8 cellular contexts compared by ENCODE assay signal in genomic region chr17:81551458-81552243, GRCh38. TPM values are rescaled to one million over a fixed set of nuclear protein-coding genes. Genes with fewer than 3 reads are reported as not detected.
DNase-seq lines count a peak whose midpoint lies in the region.

No MANE protein-coding gene starts in this region.

- no peaks in the 10 kb centered on the region for H3K9me3 ChIP-seq in HUES6 (ENCODE audit: control insufficient read depth, insufficient read depth, low read depth, low read length)
- no peaks in the 10 kb centered on the region for H3K9me3 ChIP-seq in skeletal muscle tissue (ENCODE audit: control insufficient read depth in 3 of 3, low read length in 3 of 3)

- H3K27ac ChIP-seq in HUES6 (ENCODE audit: low read depth, low read length): peak overlapping the region; percentile 52; the same call in 1 of the 2 replicates
- H3K27ac ChIP-seq in skeletal muscle tissue (ENCODE audit: low read depth, low read length): peak overlapping the region; percentile 65

- peak overlapping the region; percentile 91 for H3K4me3 ChIP-seq in HUES6 (ENCODE audit: low read depth, low read length)
- H3K4me3 ChIP-seq in skeletal muscle tissue (ENCODE audit: low read length in 3 of 3): peak overlapping the region; percentile 67 to 88 (median 79)

- intact Hi-C loops in activated CD4-positive, alpha-beta T cell treated with anti-CD3 and anti-CD28 coated beads, Interleukin-2, amount 10 ng/mL, durations not matched to agents 24 days and 14 days (cut with micrococcal nuclease): loop anchor here (2.0 to 5.0 kb wide), 4 partner anchors 39 to 299 kb away; partner anchors contain the start of genes ACTG1 and MRPL12

- H3K4me3 Mint-ChIP-seq in activated CD4-positive, alpha-beta T cell treated with anti-CD3 and anti-CD28 coated beads, Interleukin-2, amount 10 ng/mL, durations not matched to agents 24 days and 14 days: peak overlapping the region; percentile 91
- H3K4me3 Mint-ChIP-seq in activated naive CD8-positive, alpha-beta T cell: peak overlapping the region; percentile 90

- DNase-seq in activated CD4-positive, alpha-beta T cell treated with anti-CD3 and anti-CD28 coated beads, Interleukin-2, amount 10 ng/mL, durations not matched to agents 24 days and 14 days: peak; percentile 77
- no peak for DNase-seq in activated CD4-positive, alpha-beta T cell treated with anti-CD3 and anti-CD28 coated beads, Interleukin-2, amount 50 U/mL, for 1 hour
- DNase-seq in hepatic stellate cell (ENCODE audit: low spot score) (peak; percentile 56), NCI-H2107 treated with DMSO at 0.1 percent for 48 hours (lab: John Stamatoyannopoulos, UW; ENCODE audit: unreplicated experiment) (no peak), COLO829 (ENCODE audit: low spot score) (no peak)

- peaks cover 23% of the 10 kb centered on the region for H3K36me3 Mint-ChIP-seq in activated CD4-positive, alpha-beta T cell treated with anti-CD3 and anti-CD28 coated beads, Interleukin-2, amount 10 ng/mL, durations not matched to agents 24 days and 14 days (ENCODE audit: low read depth)
- H3K36me3 Mint-ChIP-seq in activated naive CD8-positive, alpha-beta T cell: no peaks in the 10 kb centered on the region

- peaks cover 24% of the 10 kb centered on the region for H3K4me1 Mint-ChIP-seq in activated CD4-positive, alpha-beta T cell treated with anti-CD3 and anti-CD28 coated beads, Interleukin-2, amount 10 ng/mL, durations not matched to agents 24 days and 14 days
- H3K4me1 Mint-ChIP-seq in activated naive CD8-positive, alpha-beta T cell (ENCODE audit: low read depth): peaks cover 26% of the 10 kb centered on the region

- H3K27me3 ChIP-seq in HUES6 (ENCODE audit: control insufficient read depth, insufficient read depth, low read length) (no peaks in the 10 kb centered on the region), skeletal muscle tissue (ENCODE audit: control insufficient read depth in 3 of 3, insufficient read depth in 3 of 3, low read length in 3 of 3) (no peaks in the 10 kb centered on the region)

- no peaks in the 10 kb centered on the region for H3K9me3 Mint-ChIP-seq in activated CD4-positive, alpha-beta T cell treated with anti-CD3 and anti-CD28 coated beads, Interleukin-2, amount 10 ng/mL, durations not matched to agents 24 days and 14 days
- H3K9me3 Mint-ChIP-seq in activated naive CD8-positive, alpha-beta T cell (ENCODE audit: low read depth): no peaks in the 10 kb centered on the region

- H3K9ac ChIP-seq in HUES6 (ENCODE audit: low read length) (peak overlapping the region; percentile 77), skeletal muscle tissue (ENCODE audit: low read depth in 1 of 3, low read length in 3 of 3) (peak overlapping the region; percentile 79 to 89 (median 81))

- peaks cover 15% of the 10 kb centered on the region for H3K4me1 ChIP-seq in HUES6 (ENCODE audit: control insufficient read depth, insufficient read depth, low read length)
- peaks cover 30 to 45% (median 37%) of the 10 kb centered on the region in 3 donors for H3K4me1 ChIP-seq in skeletal muscle tissue (ENCODE audit: control insufficient read depth in 3 of 3, insufficient read depth in 3 of 3, low read length in 3 of 3)

- H3K36me3 ChIP-seq in HUES6 (ENCODE audit: control insufficient read depth, insufficient read depth, low read length): peaks cover 31% of the 10 kb centered on the region
- peaks cover 20 to 33% (median 30%) of the 10 kb centered on the region in 3 donors for H3K36me3 ChIP-seq in skeletal muscle tissue (ENCODE audit: control insufficient read depth in 3 of 3, insufficient read depth in 3 of 3, low read length in 3 of 3)

- H3K27me3 Mint-ChIP-seq in activated CD4-positive, alpha-beta T cell treated with anti-CD3 and anti-CD28 coated beads, Interleukin-2, amount 10 ng/mL, durations not matched to agents 24 days and 14 days: no peaks in the 10 kb centered on the region
- no peaks in the 10 kb centered on the region for H3K27me3 Mint-ChIP-seq in activated naive CD8-positive, alpha-beta T cell

- peak overlapping the region; percentile 83 for H3K27ac Mint-ChIP-seq in activated CD4-positive, alpha-beta T cell treated with anti-CD3 and anti-CD28 coated beads, Interleukin-2, amount 10 ng/mL, durations not matched to agents 24 days and 14 days
- H3K27ac Mint-ChIP-seq in activated naive CD8-positive, alpha-beta T cell: no peak overlapping the region

RNA-seq across cellular contexts. Expression of gene FAAP100, which starts 0.5 kb away (rescaled TPM):
- total RNA-seq in activated CD4-positive, alpha-beta T cell treated with anti-CD3 and anti-CD28 coated beads, Interleukin-2, amount 10 ng/mL, durations not matched to agents 24 days and 14 days: 72.2 and 76.5 TPM in 2 replicates
- 7.8 TPM for total RNA-seq in skeletal muscle tissue

RNA-seq across cellular contexts. Expression of gene FSCN2, which starts 23.5 kb away (rescaled TPM):
- total RNA-seq in activated CD4-positive, alpha-beta T cell treated with anti-CD3 and anti-CD28 coated beads, Interleukin-2, amount 10 ng/mL, durations not matched to agents 24 days and 14 days: 0.26 and 0.51 TPM in 2 replicates
- 1.0 TPM for total RNA-seq in skeletal muscle tissue

RNA-seq across cellular contexts. Expression of gene ACTG1, which starts 39.1 kb away (rescaled TPM):
- 3,353 and 3,420 TPM in 2 replicates for total RNA-seq in activated CD4-positive, alpha-beta T cell treated with anti-CD3 and anti-CD28 coated beads, Interleukin-2, amount 10 ng/mL, durations not matched to agents 24 days and 14 days
- total RNA-seq in skeletal muscle tissue: 1,613 TPM

Comparison
In these comparisons a context has a peak if more than half of its experiments do, and no peak if none do; other contexts are left out.
1. DNase-seq: peak in activated CD4-positive, alpha-beta T cell treated with anti-CD3 and anti-CD28 coated beads, Interleukin-2, amount 10 ng/mL, durations not matched to agents 24 days and 14 days (single experiment) and hepatic stellate cell (single experiment); none in activated CD4-positive, alpha-beta T cell treated with anti-CD3 and anti-CD28 coated beads, Interleukin-2, amount 50 U/mL, for 1 hour (single experiment), NCI-H2107 treated with DMSO at 0.1 percent for 48 hours (single experiment) and COLO829 (single experiment).